8 cellular contexts compared by ENCODE assay signal in the genomic region with DNA sequence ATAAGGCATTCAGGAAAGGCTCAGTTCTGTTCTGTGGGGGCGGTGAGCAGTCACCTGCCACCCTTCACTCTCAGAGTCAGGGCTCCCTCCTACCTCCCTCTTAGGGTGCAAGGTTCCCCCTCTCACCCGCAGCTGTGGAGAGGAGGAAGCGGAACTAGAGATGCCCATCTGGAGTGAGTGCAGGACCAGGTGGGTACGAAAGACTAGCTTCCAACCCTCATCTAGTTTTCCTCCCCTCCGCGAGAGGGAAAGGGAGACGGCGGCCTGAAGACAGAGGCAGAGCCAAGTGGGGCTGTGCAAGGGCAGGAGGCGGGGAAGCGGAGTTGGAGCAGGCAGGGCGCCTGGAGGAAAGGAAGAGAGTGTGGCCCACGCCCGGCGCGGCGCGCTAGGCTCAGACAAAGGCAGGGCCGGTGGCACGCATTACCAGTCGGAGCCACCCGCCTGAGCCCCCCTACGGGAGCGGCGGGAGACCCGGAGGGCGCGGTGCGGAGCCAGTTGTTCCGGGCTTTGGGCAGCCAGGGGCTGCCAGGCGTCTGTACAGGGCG. TPM values are rescaled to one million over a fixed set of nuclear protein-coding genes. Genes with fewer than 3 reads are reported as not detected.
DNase-seq lines count a peak whose midpoint lies in the region; ATAC-seq, FAIRE-seq and TF ChIP-seq lines count a peak whose summit lies in the region.

No MANE protein-coding gene starts in this region.

- H3K4me2 ChIP-seq in GM23248 (ENCODE audit: unreplicated experiment) (peak overlapping the region; percentile 68), PC-9 (peak overlapping the region; percentile 98)

- no peak overlapping the region for H3K27ac ChIP-seq in GM23248
- no peak overlapping the region for H3K27ac ChIP-seq in PC-9
- H3K27ac ChIP-seq in pancreas, result peak overlapping the region in 2 of 4 donors; percentile 70 to 80

- no peak for DNase-seq in GM06990 (ENCODE audit: extremely low read depth, insufficient read length)
- peak; percentile 61 for DNase-seq in GM23248
- DNase-seq in PC-9, result no peak
- no peak for DNase-seq in epithelial cell of esophagus (ENCODE audit: low read depth)
- no peak for DNase-seq in pancreas
- DNase-seq in stimulated activated CD4-positive, alpha-beta T cell treated with anti-CD3 and anti-CD28 coated beads, Interleukin-2, amount 100 ng/mL, for 48 hours, result no peak

- no peak for FAIRE-seq in pancreas (lab: Jason Lieb, UNC)

- H3K4me3 ChIP-seq in GM06990 (replicated peaks; ENCODE audit: low read depth, low read length), result peak overlapping the region; percentile 71
- H3K4me3 ChIP-seq in GM23248, result peak overlapping the region; percentile 66
- H3K4me3 ChIP-seq in PC-9, result peak overlapping the region; percentile 77; the same call in 1 of the 2 replicates
- H3K4me3 ChIP-seq in epithelial cell of esophagus (ENCODE audit: low read length), result peak overlapping the region; percentile 42
- peak overlapping the region in 3 of 4 donors; percentile 63 to 69 (median 63) for H3K4me3 ChIP-seq in pancreas

- H3K27me3 ChIP-seq in GM06990 (replicated peaks; ENCODE audit: control insufficient read depth, insufficient read depth, low read length) (no peaks in the 10 kb centered on the region), GM23248 (replicated peaks; ENCODE audit: insufficient read depth) (no peaks in the 10 kb centered on the region), PC-9 (ENCODE audit: insufficient read depth, low read depth) (no peaks in the 10 kb centered on the region), pancreas (no peaks in the 10 kb centered on the region)

- CTCF ChIA-PET in PC-9 (lab: Charles Lee), result interaction anchor here (1.0 to 1.7 kb wide), 3 partner anchors 20 to 144 kb away, joined by 3 to 6 read pairs (median 4); no protein-coding TSS in a partner anchor

- 0 out of 2 replicates have a peak, but pooled peaks cover 10% of the 10 kb centered on the region for H3K4me1 ChIP-seq in GM23248 (ENCODE audit: insufficient read depth)
- H3K4me1 ChIP-seq in PC-9 (replicated peaks; ENCODE audit: insufficient read depth), result peaks cover 10% of the 10 kb centered on the region
- peaks cover 4 to 12% (median 5%) of the 10 kb centered on the region in 3 donors for H3K4me1 ChIP-seq in pancreas

- POLR2A ChIA-PET in PC-9 (lab: Charles Lee; ENCODE audit: unreplicated experiment), result interaction anchor here (0.7 kb wide), 1 partner anchor 49 kb away, joined by 3 read pairs; no protein-coding TSS in a partner anchor

- intact Hi-C loops in PC-9 (cut with micrococcal nuclease; ENCODE audit: unreplicated experiment), result loop anchor here (1.0 to 2.0 kb wide), 4 partner anchors 27 to 136 kb away; partner anchors contain the start of gene GRK6
- intact Hi-C loops in pancreas (cut with DNase I), result loop anchor here in 2 of 3 donors (5.0 to 10.0 kb wide), 3 partner anchors 47 to 139 kb away; partner anchors contain the start of genes F12 (in 1 of the 2) and MXD3 (in 1 of the 2)

- H3K9me2 ChIP-seq in GM23248 (ENCODE audit: insufficient read depth) (no peaks in the 10 kb centered on the region), PC-9 (ENCODE audit: insufficient read depth) (no peaks in the 10 kb centered on the region)

- no peak overlapping the region for H2AFZ ChIP-seq in GM23248
- no peak overlapping the region for H2AFZ ChIP-seq in PC-9

- 12 to 18% methylated on average over 20 to 31 of the region's 31 CpGs for WGBS in GM23248 (ENCODE audit: low coverage in 1 of 2, low lambda C conversion rate in 2 of 2, missing lambda C conversion rate in 2 of 2), 2 experiments
- WGBS in pancreas, 2 donors, result 14 to 15% methylated on average over 28 to 31 of the region's 31 CpGs

- H3K9me3 ChIP-seq in GM23248 (ENCODE audit: low read depth) (no peaks in the 10 kb centered on the region), PC-9 (ENCODE audit: insufficient read depth, low read depth) (no peaks in the 10 kb centered on the region), pancreas (no peaks in the 10 kb centered on the region)

- BruUV-seq in PC-9 (replicated peaks; lab: Mats Ljungman, UMichigan), result no TSS peak

- no peaks in the 10 kb centered on the region for H3K79me2 ChIP-seq in GM23248 (ENCODE audit: insufficient read depth)
- peaks cover 15% of the 10 kb centered on the region; the same call in 1 of the 2 replicates for H3K79me2 ChIP-seq in PC-9 (ENCODE audit: low read depth)

- H4K20me1 ChIP-seq in GM23248 (ENCODE audit: insufficient read depth) (0 out of 2 replicates have a peak, but pooled peaks cover 13% of the 10 kb centered on the region), PC-9 (ENCODE audit: insufficient read depth) (peaks cover 27% of the 10 kb centered on the region)

- in situ Hi-C loops in GM23248 (cut with MboI), result loop anchor here (10.0 kb wide), 1 partner anchor 59 kb away; no protein-coding TSS in a partner anchor

- TF ChIP-seq CTCF in GM06990 (IDR thresholded peaks at IDR 0.05; ENCODE audit: insufficient read depth, low read length, poor library complexity, severe bottlenecking), result no peak
- TF ChIP-seq CTCF in PC-9 (conservative IDR thresholded peaks at IDR 0.05), result no peak
- no peak for TF ChIP-seq CTCF in epithelial cell of esophagus (IDR thresholded peaks at IDR 0.05; ENCODE audit: insufficient read depth, low read depth, low read length, missing control alignments)
- no peak for TF ChIP-seq CTCF in pancreas (IDR thresholded peaks at IDR 0.05)

- H3K9ac ChIP-seq in GM23248, result peak overlapping the region; percentile 78

- H3F3A ChIP-seq in GM23248 (ENCODE audit: insufficient read depth) (peaks cover 14% of the 10 kb centered on the region), PC-9 (ENCODE audit: insufficient read depth, low read depth) (peaks cover 28% of the 10 kb centered on the region; the same call in 1 of the 2 replicates)

- ATAC-seq in pancreas (peak in 1 of 4 donors; percentile 7), HG03469 (IDR thresholded peaks at IDR 0.05; ENCODE audit: unreplicated experiment) (no peak), HG02870 (IDR thresholded peaks at IDR 0.05; ENCODE audit: unreplicated experiment) (no peak)

- H3K36me3 ChIP-seq in GM06990 (ENCODE audit: control insufficient read depth, insufficient read depth, low read length), result no peaks in the 10 kb centered on the region; the same call in 1 of the 2 replicates
- peaks cover 8% of the 10 kb centered on the region; the same call in 1 of the 2 replicates for H3K36me3 ChIP-seq in GM23248 (ENCODE audit: low read depth)
- peaks cover 5% of the 10 kb centered on the region; the same call in 1 of the 2 replicates for H3K36me3 ChIP-seq in PC-9 (ENCODE audit: low read depth)
- no peaks in the 10 kb centered on the region for H3K36me3 ChIP-seq in pancreas

RNA-seq across cellular contexts. Expression of gene PRR7, which starts 7.3 kb away (rescaled TPM):
- total RNA-seq in GM23248 (2014; rRNA removed; shearing (Covaris generic)), result 23.9 and 24.8 TPM in 2 replicates
- 10.5 and 11.1 TPM in 2 replicates for polyA plus RNA-seq in GM23248 (2016; fragmentation: Nextera tagmentation; extraction: Ambion mirVana)
- 22.2 and 31.7 TPM in 2 replicates for total RNA-seq in PC-9 (2021)
- total RNA-seq in pancreas, result 1 to 10 TPM; 1.7 to 3.5 (median 2.5) TPM
- polyA plus RNA-seq in pancreas, result 1 to 10 TPM; 2.8 to 3.2 TPM

RNA-seq across cellular contexts. Expression of gene DBN1, which starts 19.5 kb away (rescaled TPM):
- 224 and 257 TPM in 2 replicates for total RNA-seq in GM23248 (2014; rRNA removed; shearing (Covaris generic))
- polyA plus RNA-seq in GM23248 (2016; fragmentation: Nextera tagmentation; extraction: Ambion mirVana) (160 and 163 TPM in 2 replicates), pancreas (10 to 100 TPM; 17.1 to 29.2 TPM)
- total RNA-seq in PC-9 (2021) (144 and 181 TPM in 2 replicates), pancreas (10 to 100 TPM; 10.2 to 38.2 (median 15.7) TPM)

RNA-seq across cellular contexts. Expression of gene GRK6, which starts 27.4 kb away (rescaled TPM):
- total RNA-seq in GM23248 (2014; rRNA removed; shearing (Covaris generic)), result 17.3 and 30.4 TPM in 2 replicates
- polyA plus RNA-seq in GM23248 (2016; fragmentation: Nextera tagmentation; extraction: Ambion mirVana), result 7.7 and 13.5 TPM in 2 replicates
- total RNA-seq in PC-9 (2021), result 82.3 and 124 TPM in 2 replicates
- 10 to 100 TPM; 10.6 to 14.5 (median 12.3) TPM for total RNA-seq in pancreas
- polyA plus RNA-seq in pancreas, result 1 to 10 TPM; 7.2 to 7.6 TPM

RNA-seq across cellular contexts. Expression of gene PDLIM7, which starts 43.5 kb away (rescaled TPM):
- total RNA-seq in GM23248 (2014; rRNA removed; shearing (Covaris generic)), result 320 and 357 TPM in 2 replicates
- polyA plus RNA-seq in GM23248 (2016; fragmentation: Nextera tagmentation; extraction: Ambion mirVana) (551 and 556 TPM in 2 replicates), pancreas (10 to 100 TPM; 23.2 to 38.0 TPM)
- total RNA-seq in PC-9 (2021) (167 and 202 TPM in 2 replicates), pancreas (10 to 100 TPM in 2 of 6 donors, 1 to 10 TPM in 4; 3.9 to 39.9 (median 8.7) TPM)

RNA-seq across cellular contexts. Expression of gene F12, which starts 44.6 kb away (rescaled TPM):
- total RNA-seq in GM23248 (2014; rRNA removed; shearing (Covaris generic)), result 0.43 and 1.3 TPM in 2 replicates
- 1.2 and 1.8 TPM in 2 replicates for polyA plus RNA-seq in GM23248 (2016; fragmentation: Nextera tagmentation; extraction: Ambion mirVana)
- total RNA-seq in PC-9 (2021), result 14.5 and 17.0 TPM in 2 replicates
- 1 to 10 TPM in 5 of 6 donors, under 1 TPM in 1; 0.83 to 2.6 (median 1.8) TPM for total RNA-seq in pancreas
- polyA plus RNA-seq in pancreas, result 1 to 10 TPM; 1.1 to 2.2 TPM
